In the genomic region with DNA sequence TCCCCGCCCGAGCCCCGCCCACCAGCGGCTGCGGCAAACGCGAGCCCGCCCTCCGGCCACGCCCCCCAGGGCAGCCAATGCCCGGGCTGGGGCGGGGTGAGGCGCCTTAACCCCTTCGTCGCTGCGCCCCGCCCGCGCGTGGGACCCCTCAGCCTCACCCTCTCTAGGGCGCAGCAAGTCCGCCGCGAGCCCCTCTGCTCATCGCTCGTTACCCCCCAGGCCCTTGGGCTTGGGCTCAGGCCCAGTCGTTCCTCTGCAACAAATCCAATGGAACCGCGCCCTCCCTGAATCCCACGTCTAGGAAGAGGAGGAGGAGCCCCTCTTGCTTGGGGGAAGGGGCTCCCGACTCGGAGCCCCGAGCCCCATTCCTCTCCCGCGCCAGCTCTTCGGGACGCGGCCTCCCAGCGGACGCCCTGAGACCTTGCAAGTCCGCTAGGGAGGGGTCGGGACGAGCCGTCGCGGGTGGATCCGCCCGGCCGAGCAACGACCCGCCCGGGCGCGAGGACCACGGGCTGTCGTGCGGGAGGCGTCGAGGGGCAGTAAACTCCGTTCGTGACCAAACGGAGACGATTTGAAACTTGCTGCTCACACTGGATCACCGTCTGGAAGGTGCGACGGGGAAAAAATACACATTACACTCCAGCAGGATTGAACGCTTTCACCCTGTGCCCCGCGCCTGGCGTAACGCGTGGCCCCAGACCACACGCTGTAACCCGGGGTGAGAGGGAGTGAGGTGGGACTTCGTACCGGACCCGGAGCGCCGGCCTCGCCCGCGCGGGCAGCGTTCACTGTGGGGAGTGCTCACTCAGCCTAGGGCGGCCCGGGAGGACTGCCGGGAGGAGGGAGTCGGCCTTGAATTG, we compare ENCODE assay signal across 1 cellular context.
TF ChIP-seq lines count a peak whose summit lies in the region.

No MANE protein-coding gene starts in this region.

TF ChIP-seq in HepG2, 621 proteins besides CTCF, POLR2A, EP300 and RAD21 (continued from another document and continues in another):
- TF ChIP-seq, protein P1, sequence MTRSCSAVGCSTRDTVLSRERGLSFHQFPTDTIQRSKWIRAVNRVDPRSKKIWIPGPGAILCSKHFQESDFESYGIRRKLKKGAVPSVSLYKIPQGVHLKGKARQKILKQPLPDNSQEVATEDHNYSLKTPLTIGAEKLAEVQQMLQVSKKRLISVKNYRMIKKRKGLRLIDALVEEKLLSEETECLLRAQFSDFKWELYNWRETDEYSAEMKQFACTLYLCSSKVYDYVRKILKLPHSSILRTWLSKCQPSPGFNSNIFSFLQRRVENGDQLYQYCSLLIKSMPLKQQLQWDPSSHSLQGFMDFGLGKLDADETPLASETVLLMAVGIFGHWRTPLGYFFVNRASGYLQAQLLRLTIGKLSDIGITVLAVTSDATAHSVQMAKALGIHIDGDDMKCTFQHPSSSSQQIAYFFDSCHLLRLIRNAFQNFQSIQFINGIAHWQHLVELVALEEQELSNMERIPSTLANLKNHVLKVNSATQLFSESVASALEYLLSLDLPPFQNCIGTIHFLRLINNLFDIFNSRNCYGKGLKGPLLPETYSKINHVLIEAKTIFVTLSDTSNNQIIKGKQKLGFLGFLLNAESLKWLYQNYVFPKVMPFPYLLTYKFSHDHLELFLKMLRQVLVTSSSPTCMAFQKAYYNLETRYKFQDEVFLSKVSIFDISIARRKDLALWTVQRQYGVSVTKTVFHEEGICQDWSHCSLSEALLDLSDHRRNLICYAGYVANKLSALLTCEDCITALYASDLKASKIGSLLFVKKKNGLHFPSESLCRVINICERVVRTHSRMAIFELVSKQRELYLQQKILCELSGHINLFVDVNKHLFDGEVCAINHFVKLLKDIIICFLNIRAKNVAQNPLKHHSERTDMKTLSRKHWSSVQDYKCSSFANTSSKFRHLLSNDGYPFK (CRISPR knock-in tag; IDR thresholded peaks at IDR 0.05; ENCODE audit: borderline replicate concordance), result peak; percentile 95
- TF ChIP-seq ZNF652 (CRISPR knock-in tag; IDR thresholded peaks at IDR 0.05; ENCODE audit: borderline replicate concordance, low read depth) (peak; percentile 98), ZMYM4 (CRISPR knock-in tag; IDR thresholded peaks at IDR 0.05) (peak; percentile 62), RXRA (CRISPR knock-in tag; IDR thresholded peaks at IDR 0.05) (peak; percentile 92), ZNF713 (CRISPR knock-in tag; IDR thresholded peaks at IDR 0.05) (no peak; the same call in 1 of the 2 replicates), NCOR1 (IDR thresholded peaks at IDR 0.05; ENCODE audit: borderline replicate concordance, low read length) (peak; percentile 75; the same call in 1 of the 2 replicates), ZFP37 (CRISPR knock-in tag; IDR thresholded peaks at IDR 0.05; ENCODE audit: borderline replicate concordance) (peak; percentile 85), KMT2B (CRISPR knock-in tag; IDR thresholded peaks at IDR 0.05) (peak; percentile 89), HHEX (CRISPR knock-in tag; IDR thresholded peaks at IDR 0.05) (peak; percentile 61), ZFP36L1 (CRISPR knock-in tag; IDR thresholded peaks at IDR 0.05) (peak; percentile 88; the same call in 1 of the 2 replicates), ATRX (CRISPR knock-in tag; IDR thresholded peaks at IDR 0.05; ENCODE audit: borderline replicate concordance) (no peak), GATAD1 (CRISPR knock-in tag; IDR thresholded peaks at IDR 0.05) (peak; percentile 57; the same call in 1 of the 2 replicates), ZNF563 (CRISPR knock-in tag; IDR thresholded peaks at IDR 0.05) (peak; percentile 96), HMG20A (CRISPR knock-in tag; IDR thresholded peaks at IDR 0.05; ENCODE audit: borderline replicate concordance) (no peak), U2AF1 (optimal IDR thresholded peaks at IDR 0.05; ENCODE audit: low read depth, low read length) (no peak), ZBTB20 (CRISPR knock-in tag; IDR thresholded peaks at IDR 0.05; ENCODE audit: borderline replicate concordance, low read depth) (peak; percentile 94)
- TF ChIP-seq, protein P2, sequence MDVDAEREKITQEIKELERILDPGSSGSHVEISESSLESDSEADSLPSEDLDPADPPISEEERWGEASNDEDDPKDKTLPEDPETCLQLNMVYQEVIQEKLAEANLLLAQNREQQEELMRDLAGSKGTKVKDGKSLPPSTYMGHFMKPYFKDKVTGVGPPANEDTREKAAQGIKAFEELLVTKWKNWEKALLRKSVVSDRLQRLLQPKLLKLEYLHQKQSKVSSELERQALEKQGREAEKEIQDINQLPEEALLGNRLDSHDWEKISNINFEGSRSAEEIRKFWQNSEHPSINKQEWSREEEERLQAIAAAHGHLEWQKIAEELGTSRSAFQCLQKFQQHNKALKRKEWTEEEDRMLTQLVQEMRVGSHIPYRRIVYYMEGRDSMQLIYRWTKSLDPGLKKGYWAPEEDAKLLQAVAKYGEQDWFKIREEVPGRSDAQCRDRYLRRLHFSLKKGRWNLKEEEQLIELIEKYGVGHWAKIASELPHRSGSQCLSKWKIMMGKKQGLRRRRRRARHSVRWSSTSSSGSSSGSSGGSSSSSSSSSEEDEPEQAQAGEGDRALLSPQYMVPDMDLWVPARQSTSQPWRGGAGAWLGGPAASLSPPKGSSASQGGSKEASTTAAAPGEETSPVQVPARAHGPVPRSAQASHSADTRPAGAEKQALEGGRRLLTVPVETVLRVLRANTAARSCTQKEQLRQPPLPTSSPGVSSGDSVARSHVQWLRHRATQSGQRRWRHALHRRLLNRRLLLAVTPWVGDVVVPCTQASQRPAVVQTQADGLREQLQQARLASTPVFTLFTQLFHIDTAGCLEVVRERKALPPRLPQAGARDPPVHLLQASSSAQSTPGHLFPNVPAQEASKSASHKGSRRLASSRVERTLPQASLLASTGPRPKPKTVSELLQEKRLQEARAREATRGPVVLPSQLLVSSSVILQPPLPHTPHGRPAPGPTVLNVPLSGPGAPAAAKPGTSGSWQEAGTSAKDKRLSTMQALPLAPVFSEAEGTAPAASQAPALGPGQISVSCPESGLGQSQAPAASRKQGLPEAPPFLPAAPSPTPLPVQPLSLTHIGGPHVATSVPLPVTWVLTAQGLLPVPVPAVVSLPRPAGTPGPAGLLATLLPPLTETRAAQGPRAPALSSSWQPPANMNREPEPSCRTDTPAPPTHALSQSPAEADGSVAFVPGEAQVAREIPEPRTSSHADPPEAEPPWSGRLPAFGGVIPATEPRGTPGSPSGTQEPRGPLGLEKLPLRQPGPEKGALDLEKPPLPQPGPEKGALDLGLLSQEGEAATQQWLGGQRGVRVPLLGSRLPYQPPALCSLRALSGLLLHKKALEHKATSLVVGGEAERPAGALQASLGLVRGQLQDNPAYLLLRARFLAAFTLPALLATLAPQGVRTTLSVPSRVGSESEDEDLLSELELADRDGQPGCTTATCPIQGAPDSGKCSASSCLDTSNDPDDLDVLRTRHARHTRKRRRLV (CRISPR knock-in tag; IDR thresholded peaks at IDR 0.05), result peak; percentile 94
- TF ChIP-seq, protein P3, sequence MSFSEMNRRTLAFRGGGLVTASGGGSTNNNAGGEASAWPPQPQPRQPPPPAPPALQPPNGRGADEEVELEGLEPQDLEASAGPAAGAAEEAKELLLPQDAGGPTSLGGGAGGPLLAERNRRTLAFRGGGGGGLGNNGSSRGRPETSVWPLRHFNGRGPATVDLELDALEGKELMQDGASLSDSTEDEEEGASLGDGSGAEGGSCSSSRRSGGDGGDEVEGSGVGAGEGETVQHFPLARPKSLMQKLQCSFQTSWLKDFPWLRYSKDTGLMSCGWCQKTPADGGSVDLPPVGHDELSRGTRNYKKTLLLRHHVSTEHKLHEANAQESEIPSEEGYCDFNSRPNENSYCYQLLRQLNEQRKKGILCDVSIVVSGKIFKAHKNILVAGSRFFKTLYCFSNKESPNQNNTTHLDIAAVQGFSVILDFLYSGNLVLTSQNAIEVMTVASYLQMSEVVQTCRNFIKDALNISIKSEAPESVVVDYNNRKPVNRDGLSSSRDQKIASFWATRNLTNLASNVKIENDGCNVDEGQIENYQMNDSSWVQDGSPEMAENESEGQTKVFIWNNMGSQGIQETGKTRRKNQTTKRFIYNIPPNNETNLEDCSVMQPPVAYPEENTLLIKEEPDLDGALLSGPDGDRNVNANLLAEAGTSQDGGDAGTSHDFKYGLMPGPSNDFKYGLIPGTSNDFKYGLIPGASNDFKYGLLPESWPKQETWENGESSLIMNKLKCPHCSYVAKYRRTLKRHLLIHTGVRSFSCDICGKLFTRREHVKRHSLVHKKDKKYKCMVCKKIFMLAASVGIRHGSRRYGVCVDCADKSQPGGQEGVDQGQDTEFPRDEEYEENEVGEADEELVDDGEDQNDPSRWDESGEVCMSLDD (CRISPR knock-in tag; IDR thresholded peaks at IDR 0.05; ENCODE audit: borderline replicate concordance), result peak; percentile 84; the same call in 1 of the 2 replicates
- TF ChIP-seq, protein P4, sequence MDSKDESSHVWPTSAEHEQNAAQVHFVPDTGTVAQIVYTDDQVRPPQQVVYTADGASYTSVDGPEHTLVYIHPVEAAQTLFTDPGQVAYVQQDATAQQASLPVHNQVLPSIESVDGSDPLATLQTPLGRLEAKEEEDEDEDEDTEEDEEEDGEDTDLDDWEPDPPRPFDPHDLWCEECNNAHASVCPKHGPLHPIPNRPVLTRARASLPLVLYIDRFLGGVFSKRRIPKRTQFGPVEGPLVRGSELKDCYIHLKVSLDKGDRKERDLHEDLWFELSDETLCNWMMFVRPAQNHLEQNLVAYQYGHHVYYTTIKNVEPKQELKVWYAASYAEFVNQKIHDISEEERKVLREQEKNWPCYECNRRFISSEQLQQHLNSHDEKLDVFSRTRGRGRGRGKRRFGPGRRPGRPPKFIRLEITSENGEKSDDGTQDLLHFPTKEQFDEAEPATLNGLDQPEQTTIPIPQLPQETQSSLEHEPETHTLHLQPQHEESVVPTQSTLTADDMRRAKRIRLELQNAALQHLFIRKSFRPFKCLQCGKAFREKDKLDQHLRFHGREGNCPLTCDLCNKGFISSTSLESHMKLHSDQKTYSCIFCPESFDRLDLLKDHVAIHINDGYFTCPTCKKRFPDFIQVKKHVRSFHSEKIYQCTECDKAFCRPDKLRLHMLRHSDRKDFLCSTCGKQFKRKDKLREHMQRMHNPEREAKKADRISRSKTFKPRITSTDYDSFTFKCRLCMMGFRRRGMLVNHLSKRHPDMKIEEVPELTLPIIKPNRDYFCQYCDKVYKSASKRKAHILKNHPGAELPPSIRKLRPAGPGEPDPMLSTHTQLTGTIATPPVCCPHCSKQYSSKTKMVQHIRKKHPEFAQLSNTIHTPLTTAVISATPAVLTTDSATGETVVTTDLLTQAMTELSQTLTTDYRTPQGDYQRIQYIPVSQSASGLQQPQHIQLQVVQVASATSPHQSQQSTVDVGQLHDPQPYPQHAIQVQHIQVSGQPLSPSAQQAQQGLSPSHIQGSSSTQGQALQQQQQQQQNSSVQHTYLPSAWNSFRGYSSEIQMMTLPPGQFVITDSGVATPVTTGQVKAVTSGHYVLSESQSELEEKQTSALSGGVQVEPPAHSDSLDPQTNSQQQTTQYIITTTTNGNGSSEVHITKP (CRISPR knock-in tag; IDR thresholded peaks at IDR 0.05; ENCODE audit: low read depth), result peak; percentile 83
- TF ChIP-seq, protein P5, sequence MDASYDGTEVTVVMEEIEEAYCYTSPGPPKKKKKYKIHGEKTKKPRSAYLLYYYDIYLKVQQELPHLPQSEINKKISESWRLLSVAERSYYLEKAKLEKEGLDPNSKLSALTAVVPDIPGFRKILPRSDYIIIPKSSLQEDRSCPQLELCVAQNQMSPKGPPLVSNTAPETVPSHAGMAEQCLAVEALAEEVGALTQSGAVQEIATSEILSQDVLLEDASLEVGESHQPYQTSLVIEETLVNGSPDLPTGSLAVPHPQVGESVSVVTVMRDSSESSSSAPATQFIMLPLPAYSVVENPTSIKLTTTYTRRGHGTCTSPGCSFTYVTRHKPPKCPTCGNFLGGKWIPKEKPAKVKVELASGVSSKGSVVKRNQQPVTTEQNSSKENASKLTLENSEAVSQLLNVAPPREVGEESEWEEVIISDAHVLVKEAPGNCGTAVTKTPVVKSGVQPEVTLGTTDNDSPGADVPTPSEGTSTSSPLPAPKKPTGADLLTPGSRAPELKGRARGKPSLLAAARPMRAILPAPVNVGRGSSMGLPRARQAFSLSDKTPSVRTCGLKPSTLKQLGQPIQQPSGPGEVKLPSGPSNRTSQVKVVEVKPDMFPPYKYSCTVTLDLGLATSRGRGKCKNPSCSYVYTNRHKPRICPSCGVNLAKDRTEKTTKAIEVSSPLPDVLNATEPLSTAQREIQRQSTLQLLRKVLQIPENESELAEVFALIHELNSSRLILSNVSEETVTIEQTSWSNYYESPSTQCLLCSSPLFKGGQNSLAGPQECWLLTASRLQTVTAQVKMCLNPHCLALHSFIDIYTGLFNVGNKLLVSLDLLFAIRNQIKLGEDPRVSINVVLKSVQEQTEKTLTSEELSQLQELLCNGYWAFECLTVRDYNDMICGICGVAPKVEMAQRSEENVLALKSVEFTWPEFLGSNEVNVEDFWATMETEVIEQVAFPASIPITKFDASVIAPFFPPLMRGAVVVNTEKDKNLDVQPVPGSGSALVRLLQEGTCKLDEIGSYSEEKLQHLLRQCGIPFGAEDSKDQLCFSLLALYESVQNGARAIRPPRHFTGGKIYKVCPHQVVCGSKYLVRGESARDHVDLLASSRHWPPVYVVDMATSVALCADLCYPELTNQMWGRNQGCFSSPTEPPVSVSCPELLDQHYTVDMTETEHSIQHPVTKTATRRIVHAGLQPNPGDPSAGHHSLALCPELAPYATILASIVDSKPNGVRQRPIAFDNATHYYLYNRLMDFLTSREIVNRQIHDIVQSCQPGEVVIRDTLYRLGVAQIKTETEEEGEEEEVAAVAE (CRISPR knock-in tag; IDR thresholded peaks at IDR 0.05; ENCODE audit: borderline replicate concordance), result peak; percentile 79
- TF ChIP-seq, protein P6, sequence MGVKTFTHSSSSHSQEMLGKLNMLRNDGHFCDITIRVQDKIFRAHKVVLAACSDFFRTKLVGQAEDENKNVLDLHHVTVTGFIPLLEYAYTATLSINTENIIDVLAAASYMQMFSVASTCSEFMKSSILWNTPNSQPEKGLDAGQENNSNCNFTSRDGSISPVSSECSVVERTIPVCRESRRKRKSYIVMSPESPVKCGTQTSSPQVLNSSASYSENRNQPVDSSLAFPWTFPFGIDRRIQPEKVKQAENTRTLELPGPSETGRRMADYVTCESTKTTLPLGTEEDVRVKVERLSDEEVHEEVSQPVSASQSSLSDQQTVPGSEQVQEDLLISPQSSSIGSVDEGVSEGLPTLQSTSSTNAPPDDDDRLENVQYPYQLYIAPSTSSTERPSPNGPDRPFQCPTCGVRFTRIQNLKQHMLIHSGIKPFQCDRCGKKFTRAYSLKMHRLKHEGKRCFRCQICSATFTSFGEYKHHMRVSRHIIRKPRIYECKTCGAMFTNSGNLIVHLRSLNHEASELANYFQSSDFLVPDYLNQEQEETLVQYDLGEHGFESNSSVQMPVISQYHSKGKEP (CRISPR knock-in tag; IDR thresholded peaks at IDR 0.05), result 0 out of 2 replicates have a peak, but pooled peaks have one; percentile 12
- TF ChIP-seq, protein P7, sequence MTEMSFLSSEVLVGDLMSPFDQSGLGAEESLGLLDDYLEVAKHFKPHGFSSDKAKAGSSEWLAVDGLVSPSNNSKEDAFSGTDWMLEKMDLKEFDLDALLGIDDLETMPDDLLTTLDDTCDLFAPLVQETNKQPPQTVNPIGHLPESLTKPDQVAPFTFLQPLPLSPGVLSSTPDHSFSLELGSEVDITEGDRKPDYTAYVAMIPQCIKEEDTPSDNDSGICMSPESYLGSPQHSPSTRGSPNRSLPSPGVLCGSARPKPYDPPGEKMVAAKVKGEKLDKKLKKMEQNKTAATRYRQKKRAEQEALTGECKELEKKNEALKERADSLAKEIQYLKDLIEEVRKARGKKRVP (CRISPR knock-in tag; IDR thresholded peaks at IDR 0.05), result peak in 1 of 2 experiments; percentile 70; a peak in 2 of 4 replicates
- TF ChIP-seq, protein P8, sequence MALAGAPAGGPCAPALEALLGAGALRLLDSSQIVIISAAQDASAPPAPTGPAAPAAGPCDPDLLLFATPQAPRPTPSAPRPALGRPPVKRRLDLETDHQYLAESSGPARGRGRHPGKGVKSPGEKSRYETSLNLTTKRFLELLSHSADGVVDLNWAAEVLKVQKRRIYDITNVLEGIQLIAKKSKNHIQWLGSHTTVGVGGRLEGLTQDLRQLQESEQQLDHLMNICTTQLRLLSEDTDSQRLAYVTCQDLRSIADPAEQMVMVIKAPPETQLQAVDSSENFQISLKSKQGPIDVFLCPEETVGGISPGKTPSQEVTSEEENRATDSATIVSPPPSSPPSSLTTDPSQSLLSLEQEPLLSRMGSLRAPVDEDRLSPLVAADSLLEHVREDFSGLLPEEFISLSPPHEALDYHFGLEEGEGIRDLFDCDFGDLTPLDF (CRISPR knock-in tag; IDR thresholded peaks at IDR 0.05), result peak; percentile 53
